Comparison of ENCODE assay signal across 9 cellular contexts in the genomic region with DNA sequence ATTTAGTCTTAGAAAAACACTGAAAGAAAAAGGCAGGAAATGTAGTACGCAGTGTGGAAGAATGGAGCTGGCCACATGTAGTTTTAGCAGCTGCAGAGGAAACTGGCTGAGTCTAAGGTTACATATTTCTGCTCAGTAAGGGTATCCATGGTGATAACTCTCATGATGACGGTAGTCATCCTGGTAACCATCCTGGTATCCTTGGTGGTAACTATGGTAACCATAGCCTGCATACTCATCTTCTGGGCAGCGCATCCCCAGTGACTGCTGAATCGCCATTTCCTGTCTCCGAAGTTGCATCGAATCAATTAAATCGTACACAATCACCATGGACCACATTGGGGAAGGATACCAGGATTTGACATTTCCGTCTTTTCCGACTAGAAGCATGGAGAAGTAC. TPM values are rescaled to one million over a fixed set of nuclear protein-coding genes. Genes with fewer than 3 reads are reported as not detected.
DNase-seq lines count a peak whose midpoint lies in the region; ATAC-seq and TF ChIP-seq lines count a peak whose summit lies in the region.
"Had no signal": no experiment of that assay in that cellular context is flagged by ENCODE, and none has a peak within 500 bp of the region (broad histone marks: within the 10 kb centered on the region; RNA-seq: fewer than 3 reads in every experiment).

No MANE protein-coding gene starts in this region.

- H3K9me2 ChIP-seq in OCI-LY7 (ENCODE audit: insufficient read depth, low read length): no peaks in the 10 kb centered on the region

- no peak for TF ChIP-seq POLR2A in body of pancreas (IDR thresholded peaks at IDR 0.05)

- CTCF ChIA-PET in OCI-LY7 (lab: Charles Lee; ENCODE audit: unreplicated experiment): no interaction called here

- H2AFZ ChIP-seq in OCI-LY7 (ENCODE audit: low read length): no peak overlapping the region

- no peak overlapping the region for H3K9ac ChIP-seq in BLaER1

- no peaks in the 10 kb centered on the region for H3K79me2 ChIP-seq in OCI-LY7 (ENCODE audit: insufficient read depth, low read depth, low read length)

- H3K27me3 ChIP-seq in BLaER1: no peaks in the 10 kb centered on the region
- no peaks in the 10 kb centered on the region for H3K27me3 ChIP-seq in body of pancreas

- ATAC-seq in body of pancreas: peak; percentile 30
- ATAC-seq in GM19324 (IDR thresholded peaks at IDR 0.05; ENCODE audit: low FRiP score, unreplicated experiment): no peak

- H3K4me1 ChIP-seq in BLaER1 (peaks cover 16% of the 10 kb centered on the region), body of pancreas (no peaks in the 10 kb centered on the region), OCI-LY7 (ENCODE audit: insufficient read depth, low read length, poor library complexity, severe bottlenecking) (no peaks in the 10 kb centered on the region)

- no peaks in the 10 kb centered on the region for H4K20me1 ChIP-seq in BLaER1
- H4K20me1 ChIP-seq in OCI-LY7 (ENCODE audit: insufficient read depth, low read length): no peaks in the 10 kb centered on the region

- H3K9me3 ChIP-seq in BLaER1 (no peaks in the 10 kb centered on the region), body of pancreas (no peaks in the 10 kb centered on the region), OCI-LY7 (ENCODE audit: low read length) (no peaks in the 10 kb centered on the region)

- TF ChIP-seq CTCF in body of pancreas (IDR thresholded peaks at IDR 0.05) (no peak), OCI-LY7 (conservative IDR thresholded peaks at IDR 0.05; ENCODE audit: low read length) (no peak)

- peak overlapping the region; percentile 33 for H3K4me2 ChIP-seq in BLaER1
- no peak overlapping the region for H3K4me2 ChIP-seq in OCI-LY7 (ENCODE audit: low read length)

- intact Hi-C loops in body of pancreas (cut with DNase I) (no loop called here), OCI-LY7 (cut with micrococcal nuclease; ENCODE audit: unreplicated experiment) (no loop called here)

- H3K36me3 ChIP-seq in BLaER1 (no peaks in the 10 kb centered on the region), body of pancreas (replicated peaks in 1 of 2; ENCODE audit: insufficient read depth in 1 of 2, low read depth in 2 of 2) (no peaks in the 10 kb centered on the region), OCI-LY7 (ENCODE audit: insufficient read depth, low read length) (no peaks in the 10 kb centered on the region)

- POLR2A ChIA-PET in OCI-LY7 (lab: Charles Lee): interaction anchor here (0.6 to 1.2 kb wide), 5 partner anchors 10 to 787 kb away, joined by 3 to 7 read pairs (median 3); no protein-coding TSS in a partner anchor

- H3K27ac ChIP-seq in BLaER1 (peak overlapping the region; percentile 10; the same call in 1 of the 2 replicates), body of pancreas (no peak overlapping the region), OCI-LY7 (ENCODE audit: low read depth, low read length, poor library complexity, severe bottlenecking) (no peak overlapping the region)

- no TSS peak for BruUV-seq in OCI-LY7 (replicated peaks; lab: Mats Ljungman, UMichigan)

- WGBS in body of pancreas, 2 donors: 65 to 89% methylated on average over 9 of the region's 9 CpGs

- peak; percentile 100 for DNase-seq in LHCN-M2 (ENCODE audit: low read depth)
- no peak for DNase-seq in body of pancreas
- peak; percentile 34 for DNase-seq in middle frontal gyrus (ENCODE audit: extremely low spot score, low spot score)
- DNase-seq in OCI-LY7 (ENCODE audit: low spot score): no peak
- no peak for DNase-seq in NCI-H1105 (lab: John Stamatoyannopoulos, UW)
- no peak for DNase-seq in NCI-H526 (lab: John Stamatoyannopoulos, UW)
- DNase-seq: activated naive CD4-positive, alpha-beta T cell had no signal

- no peak overlapping the region for H3K4me3 ChIP-seq in BLaER1
- H3K4me3 ChIP-seq in body of pancreas: no peak overlapping the region
- no peak overlapping the region for H3K4me3 ChIP-seq in OCI-LY7 (ENCODE audit: low read depth, low read length, poor library complexity, severe bottlenecking)

RNA-seq across cellular contexts. Expression of gene CCDC80, which starts 35.7 kb away (rescaled TPM):
- total RNA-seq in LHCN-M2 (2014; rRNA removed) (96.0 and 137 TPM in 2 replicates), body of pancreas (10 to 100 TPM; 17.4 to 25.1 TPM), OCI-LY7 (2022) (0.28 and 0.59 TPM in 2 replicates)
- 544 TPM for polyA plus RNA-seq in LHCN-M2 (2012)
- 0.15 and 0.63 TPM in 2 replicates for total RNA-seq in OCI-LY7 (2014; rRNA removed; shearing (Covaris generic))

RNA-seq across cellular contexts. Expression of gene SLC35A5, which starts 43.4 kb away (rescaled TPM):
- 34.8 and 49.1 TPM in 2 replicates for total RNA-seq in LHCN-M2 (2014; rRNA removed)
- 16.3 TPM for polyA plus RNA-seq in LHCN-M2 (2012)
- 10 to 100 TPM in 1 of 2 donors, 1 to 10 TPM in 1; 9.6 to 12.2 TPM for total RNA-seq in body of pancreas
- total RNA-seq in OCI-LY7 (2014; rRNA removed; shearing (Covaris generic)): 10.3 and 12.4 TPM in 2 replicates
- total RNA-seq in OCI-LY7 (2022): 22.7 and 26.4 TPM in 2 replicates

RNA-seq across cellular contexts. Expression of gene ATG3, which starts 43.5 kb away (rescaled TPM):
- 78.7 and 84.4 TPM in 2 replicates for total RNA-seq in LHCN-M2 (2014; rRNA removed)
- 48.2 TPM for polyA plus RNA-seq in LHCN-M2 (2012)
- 10 to 100 TPM; 27.8 to 41.2 TPM for total RNA-seq in body of pancreas
- total RNA-seq in OCI-LY7 (2014; rRNA removed; shearing (Covaris generic)): 84.6 and 109 TPM in 2 replicates
- total RNA-seq in OCI-LY7 (2022): 109 TPM in 2 replicates

Comparison
In these comparisons a context has a peak if more than half of its experiments do, and no peak if none do; other contexts are left out.
1. DNase-seq: peak in LHCN-M2 (single experiment) and middle frontal gyrus (single experiment); none in body of pancreas (0 of 4), OCI-LY7 (single experiment), NCI-H1105 (single experiment) and NCI-H526 (0 of 2).
2. RNA of gene CCDC80, which starts 35.7 kb away (total RNA-seq): 96.0 to 137 TPM in LHCN-M2 and 17.4 to 25.1 TPM in body of pancreas; 0.15 to 0.63 TPM in OCI-LY7; every median in the first group is over 10 times any median in the second.